Comparison of ENCODE assay signal across 1 cellular context in genomic region chr9:34430843-34431437, GRCh38.
TF ChIP-seq lines count a peak whose summit lies in the region.

No MANE protein-coding gene starts in this region.

TF ChIP-seq in A549, 52 proteins besides CTCF, POLR2A, EP300 and RAD21:
- TF ChIP-seq EHF (CRISPR knock-in tag; IDR thresholded peaks at IDR 0.05) (no peak), REST (IDR thresholded peaks at IDR 0.05) (peak; percentile 86)
